In the genomic region with DNA sequence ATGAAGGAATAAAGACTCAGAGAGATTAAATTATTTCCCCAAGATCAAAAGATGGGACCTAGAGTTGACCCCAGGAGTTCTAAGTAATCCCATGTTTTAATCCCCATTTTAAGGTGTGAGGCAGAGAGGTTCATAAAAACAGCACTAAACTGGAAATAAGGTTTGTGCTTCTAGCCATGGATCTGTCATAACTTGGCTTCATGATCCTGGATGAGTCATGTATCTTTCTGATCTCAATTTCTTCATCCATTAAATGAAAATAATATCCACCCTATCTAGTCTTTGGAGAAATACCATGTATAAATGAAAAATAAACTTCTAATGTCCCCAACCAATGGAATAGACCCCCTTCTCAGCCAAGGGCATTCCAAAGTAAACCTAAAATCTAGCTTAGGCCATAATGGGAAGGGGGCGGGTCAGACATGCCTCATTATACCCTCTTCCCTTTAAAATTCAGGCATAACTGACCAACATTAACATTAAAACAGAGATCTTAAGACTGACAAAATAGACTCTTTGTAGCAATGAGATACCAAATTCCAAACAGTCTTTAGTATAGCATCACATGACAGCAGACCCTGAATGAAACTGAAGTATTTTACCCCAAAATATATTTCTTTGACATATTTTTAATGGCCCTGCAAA, we compare ENCODE assay signal across 16 cellular contexts. TPM values are rescaled to one million over a fixed set of nuclear protein-coding genes. Genes with fewer than 3 reads are reported as not detected.
DNase-seq lines count a peak whose midpoint lies in the region; ATAC-seq and TF ChIP-seq lines count a peak whose summit lies in the region.
"Had no signal": no experiment of that assay in that cellular context is flagged by ENCODE, and none has a peak within 500 bp of the region (broad histone marks: within the 10 kb centered on the region; RNA-seq: fewer than 3 reads in every experiment).

No MANE protein-coding gene starts in this region.

- H3K9me3 Mint-ChIP-seq in CD4-positive, alpha-beta memory T cell = no peaks in the 10 kb centered on the region
- H3K9me3 Mint-ChIP-seq: brain, nephron had no signal

- CTCF ChIA-PET in IMR-90 (lab: Yijun Ruan, JAX) = no interaction called here
- CTCF ChIA-PET in CD4-positive, alpha-beta memory T cell (lab: Charles Lee; ENCODE audit: partially characterized antibody) = no interaction called here

- H3K79me1 ChIP-seq in IMR-90 (ENCODE audit: low read depth in 1 of 2, low read length in 2 of 2) = no peaks in the 10 kb centered on the region

- H3K27ac ChIP-seq in IMR-90 (ENCODE audit: insufficient read depth, low read length) = no peak overlapping the region
- no peak overlapping the region for H3K27ac ChIP-seq in CD4-positive, alpha-beta memory T cell (ENCODE audit: low read depth, low read length)
- H3K27ac ChIP-seq: HL-60 had no signal

- DNase-seq in AG08395 (ENCODE audit: low spot score) (peak; percentile 22), IMR-90 (peak; percentile 62), choroid plexus epithelial cell (ENCODE audit: low read depth) (peak; percentile 48), kidney tubule cell (ENCODE audit: low spot score) (peak; percentile 15), NCI-H524 (lab: John Stamatoyannopoulos, UW) (no peak), DMS79 (lab: John Stamatoyannopoulos, UW) (no peak)
- DNase-seq in CD4-positive, alpha-beta memory T cell = no peak
- DNase-seq: activated gamma-delta T cell treated with Interleukin-2 at 50 U/mL for 16 hours, glutamatergic neuron, NCI-H1694, NCI-H446 treated with DMSO at 0.1 percent for 48 hours, T1000 had no signal

- POLR2A ChIA-PET in IMR-90 (lab: Charles Lee; ENCODE audit: unreplicated experiment) = no interaction called here
- POLR2A ChIA-PET in CD4-positive, alpha-beta memory T cell (lab: Charles Lee; ENCODE audit: partially characterized antibody) = no interaction called here

- H3K23ac ChIP-seq in IMR-90 (ENCODE audit: low read depth, low read length) = no peak overlapping the region

- no peak overlapping the region for H3K9ac ChIP-seq in IMR-90 (ENCODE audit: low read depth, low read length)

- H3K4me1 ChIP-seq in IMR-90 (ENCODE audit: control insufficient read depth, insufficient read depth, low read length) = no peaks in the 10 kb centered on the region
- no peaks in the 10 kb centered on the region for H3K4me1 ChIP-seq in CD4-positive, alpha-beta memory T cell (ENCODE audit: insufficient read depth, low read length)

- ATAC-seq in IMR-90 (ENCODE audit: low read depth) = no peak
- no peak for ATAC-seq in HG03045 (IDR thresholded peaks at IDR 0.05; ENCODE audit: unreplicated experiment)

- no peak overlapping the region for H2AK5ac ChIP-seq in IMR-90 (ENCODE audit: low read depth, low read length)

- H3K4me3 ChIP-seq in IMR-90 (ENCODE audit: insufficient read depth, low read depth, low read length) (no peak overlapping the region), choroid plexus epithelial cell (ENCODE audit: low read depth, low read length) (no peak overlapping the region)
- no peak overlapping the region for H3K4me3 ChIP-seq in CD4-positive, alpha-beta memory T cell (ENCODE audit: low read length in 2 of 2)

- no peaks in the 10 kb centered on the region for H3K36me3 ChIP-seq in IMR-90 (ENCODE audit: control insufficient read depth, insufficient read depth, low read length)
- H3K36me3 ChIP-seq in CD4-positive, alpha-beta memory T cell (ENCODE audit: insufficient read depth, low read length) = no peaks in the 10 kb centered on the region

- H2BK15ac ChIP-seq in IMR-90 (ENCODE audit: low read depth, low read length) = no peak overlapping the region

- no peak for TF ChIP-seq POLR2A in IMR-90 (IDR thresholded peaks at IDR 0.05; ENCODE audit: low read depth, low read length)

- TF ChIP-seq CTCF in IMR-90 (conservative IDR thresholded peaks at IDR 0.05; ENCODE audit: low read depth, low read length) (no peak), choroid plexus epithelial cell (conservative IDR thresholded peaks at IDR 0.05; ENCODE audit: low read depth, low read length) (no peak)

- H4K5ac ChIP-seq in IMR-90 (ENCODE audit: low read depth, low read length) = no peak overlapping the region

- H3K56ac ChIP-seq in IMR-90 (ENCODE audit: extremely low read depth, insufficient read depth, low read length) = no peak overlapping the region

- no peak overlapping the region for H3K18ac ChIP-seq in IMR-90 (ENCODE audit: low read depth, low read length)

- no peaks in the 10 kb centered on the region for H3K27me3 ChIP-seq in IMR-90 (ENCODE audit: control insufficient read depth, insufficient read depth, low read length)
- no peaks in the 10 kb centered on the region for H3K27me3 ChIP-seq in CD4-positive, alpha-beta memory T cell (ENCODE audit: insufficient read depth, low read length)

- no peak overlapping the region for H4K91ac ChIP-seq in IMR-90 (ENCODE audit: insufficient read depth, low read depth, low read length)

- no peak for TF ChIP-seq RAD21 in IMR-90 (IDR thresholded peaks at IDR 0.05; ENCODE audit: low read length)

- no peak overlapping the region for H2BK120ac ChIP-seq in IMR-90 (ENCODE audit: low read depth, low read length)

- no peaks in the 10 kb centered on the region for H3K4me1 Mint-ChIP-seq in CD4-positive, alpha-beta memory T cell
- H3K4me1 Mint-ChIP-seq: brain had no signal

- no peak overlapping the region for H2BK5ac ChIP-seq in IMR-90 (ENCODE audit: low read depth, low read length, poor library complexity, severe bottlenecking)

- dilution Hi-C loops in IMR-90 (cut with HindIII; ENCODE audit: low sequenced_read_pairs, unreplicated experiment) = no loop called here

- no peak overlapping the region for H4K8ac ChIP-seq in IMR-90 (ENCODE audit: low read depth in 2 of 2, low read length in 2 of 2)

- intact Hi-C loops in IMR-90 (cut with micrococcal nuclease) = no loop called here
- intact Hi-C loops in CD4-positive, alpha-beta memory T cell (cut with micrococcal nuclease) = no loop called here

- no peaks in the 10 kb centered on the region for H3K27me3 Mint-ChIP-seq in CD4-positive, alpha-beta memory T cell
- H3K27me3 Mint-ChIP-seq: brain had no signal

- in situ Hi-C loops in IMR-90 (cut with MboI; ENCODE audit: low sequenced_read_pairs) = no loop called here

- H3K9me1 ChIP-seq in IMR-90 (ENCODE audit: insufficient read depth, low read length) = no peaks in the 10 kb centered on the region

- no peak overlapping the region for H3K4me3 Mint-ChIP-seq in CD4-positive, alpha-beta memory T cell
- H3K4me3 Mint-ChIP-seq: brain, nephron had no signal

- no peaks in the 10 kb centered on the region for H3K9me3 ChIP-seq in IMR-90 (ENCODE audit: control insufficient read depth, insufficient read depth, low read length)
- H3K9me3 ChIP-seq in CD4-positive, alpha-beta memory T cell (ENCODE audit: control insufficient read depth in 1 of 2, low read length in 2 of 2) = no peaks in the 10 kb centered on the region

- no CpG with 5 or more reads among the region's 1 CpG for WGBS in IMR-90 (ENCODE audit: extremely low coverage in 2 of 2, insufficient read length in 1 of 2), 2 experiments

- H3K4me2 ChIP-seq in IMR-90 (ENCODE audit: low read depth, low read length) = no peak overlapping the region

- H4K20me1 ChIP-seq in IMR-90 (ENCODE audit: insufficient read depth, low read length) = no peaks in the 10 kb centered on the region

- H3K27ac Mint-ChIP-seq in CD4-positive, alpha-beta memory T cell = no peak overlapping the region
- H3K27ac Mint-ChIP-seq: nephron had no signal

- no peak overlapping the region for H2AFZ ChIP-seq in IMR-90 (replicated peaks; ENCODE audit: low read length, poor library complexity)

- no peak overlapping the region for H3K14ac ChIP-seq in IMR-90 (replicated peaks; ENCODE audit: low read depth, low read length)

- H3K4ac ChIP-seq in IMR-90 (ENCODE audit: low read depth, low read length) = no peak overlapping the region

- BruUV-seq in IMR-90 (replicated peaks; lab: Mats Ljungman, UMichigan) = no TSS peak

- H2AK9ac ChIP-seq in IMR-90 (replicated peaks; ENCODE audit: low read depth, low read length, poor library complexity) = no peak overlapping the region

- H2BK20ac ChIP-seq in IMR-90 (ENCODE audit: low read depth, low read length) = no peak overlapping the region

- no peaks in the 10 kb centered on the region for H3K36me3 Mint-ChIP-seq in CD4-positive, alpha-beta memory T cell

TF ChIP-seq in IMR-90, 13 proteins besides CTCF, POLR2A, EP300 and RAD21:
- no peak for TF ChIP-seq MAZ (IDR thresholded peaks at IDR 0.05; ENCODE audit: borderline replicate concordance, low read depth, low read length)
- TF ChIP-seq MAFK (IDR thresholded peaks at IDR 0.05; ENCODE audit: low read depth, low read length) = no peak
- 0 out of 2 replicates have a peak, but pooled peaks have one; percentile 16 for TF ChIP-seq FOS (IDR thresholded peaks at IDR 0.05; ENCODE audit: low read depth, low read length)
- no peak for TF ChIP-seq RCOR1 (IDR thresholded peaks at IDR 0.05; ENCODE audit: insufficient replicate concordance, low read length)
- no peak for TF ChIP-seq CHD1 (IDR thresholded peaks at IDR 0.05; ENCODE audit: low read depth, low read length)

RNA-seq across cellular contexts. Expression of a gene that starts 47.8 kb away (rescaled TPM):
- total RNA-seq in IMR-90 (2012; rRNA removed) = 6.8 and 14.4 TPM in 2 replicates
- polyA plus RNA-seq in IMR-90 (2012; rRNA removed) = 1.2 and 1.5 TPM in 2 replicates
- polyA plus RNA-seq in IMR-90 (2012; cell fraction: cytosol; rRNA removed) = 0.56 and 1.0 TPM in 2 replicates
- polyA plus RNA-seq in IMR-90 (2012; cell fraction: nucleus; rRNA removed; ENCODE audit: low replicate concordance) = 0.37 and 1.00 TPM in 2 replicates
- 1 to 10 TPM; 3.6 to 3.7 TPM for total RNA-seq in CD4-positive, alpha-beta memory T cell
- polyA plus RNA-seq in CD4-positive, alpha-beta memory T cell = under 1 TPM; 0.07 to 0.41 TPM

Comparison
In these comparisons a context has a peak if more than half of its experiments do, and no peak if none do; other contexts are left out.
1. DNase-seq: peak in AG08395 (single experiment), IMR-90 (single experiment), choroid plexus epithelial cell (single experiment) and kidney tubule cell (single experiment); none in NCI-H524 (0 of 2), CD4-positive, alpha-beta memory T cell (0 of 5) and DMS79 (single experiment).